Comparison of ENCODE assay signal across 24 cellular contexts in the genomic region with DNA sequence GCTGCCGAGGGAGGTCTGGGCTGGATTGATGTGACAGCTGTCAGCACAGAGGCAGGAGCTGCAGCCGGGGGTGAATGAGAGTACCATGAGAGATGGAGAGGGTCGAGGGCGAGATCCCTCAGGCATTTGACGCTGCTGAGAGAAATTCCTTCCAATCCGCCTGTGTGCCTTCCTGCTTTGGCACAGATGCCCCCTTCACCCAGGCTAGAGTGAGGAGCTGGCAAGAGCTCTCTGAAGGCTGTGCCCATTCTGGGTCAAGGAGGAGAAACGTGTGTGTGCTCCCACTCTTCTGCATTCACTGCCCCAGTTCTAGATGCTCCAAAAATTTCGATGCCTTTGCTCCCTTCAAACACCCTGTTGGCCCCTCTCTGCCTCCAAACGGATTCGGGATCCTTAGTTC. TPM values are rescaled to one million over a fixed set of nuclear protein-coding genes. Genes with fewer than 3 reads are reported as not detected.
A peak's percentile ranks its signal among the peaks of the same experiment; 100 is the strongest.
DNase-seq lines count a peak whose midpoint lies in the region; ATAC-seq, FAIRE-seq and TF ChIP-seq lines count a peak whose summit lies in the region.
"Had no signal": no experiment of that assay in that cellular context is flagged by ENCODE, and none has a peak within 500 bp of the region (broad histone marks: within the 10 kb centered on the region; RNA-seq: fewer than 3 reads in every experiment).

No MANE protein-coding gene starts in this region.

- intact Hi-C loops in thyroid gland (cut with DNase I), result no loop called here

- H3K4ac ChIP-seq in H1 (replicated peaks; ENCODE audit: insufficient read length, low read depth, low read length), result no peak overlapping the region
- no peak overlapping the region for H3K4ac ChIP-seq in neuronal stem cell (ENCODE audit: low read length)

- 0 out of 2 replicates have a peak overlapping the region, but pooled peaks have one; percentile 1 for H2BK20ac ChIP-seq in H1 (ENCODE audit: low read length)

- no peak for TF ChIP-seq RAD21 in H1 (IDR thresholded peaks at IDR 0.05 in 1 of 2, conservative IDR thresholded peaks at IDR 0.05 in 1 of 2; ENCODE audit: low read depth in 2 of 2, low read length in 2 of 2)

- H2AK5ac ChIP-seq in H1 (ENCODE audit: low read depth, low read length) (no peak overlapping the region), neuronal stem cell (ENCODE audit: low read depth, low read length) (no peak overlapping the region)

- H3K4me2 ChIP-seq in H1 (ENCODE audit: insufficient read depth in 1 of 2, low read depth in 2 of 2, low read length in 2 of 2) (peak overlapping the region in 1 of 2 experiments; percentile 43; a peak in 1 of 4 replicates), neuronal stem cell (ENCODE audit: insufficient read depth, low read length, poor library complexity, severe bottlenecking) (no peak overlapping the region)

- H3K79me1 ChIP-seq in H1 (ENCODE audit: low read depth, low read length), result no peaks in the 10 kb centered on the region
- H3K79me1 ChIP-seq in neuronal stem cell (ENCODE audit: low read depth, low read length), result peaks cover 1% of the 10 kb centered on the region

- no peak overlapping the region for H4K91ac ChIP-seq in H1 (replicated peaks; ENCODE audit: insufficient read length, low read length)
- H4K91ac ChIP-seq in neuronal stem cell (ENCODE audit: low read depth, low read length, poor library complexity), result no peak overlapping the region

- POLR2A ChIA-PET in RWPE1 (lab: Yijun Ruan, JAX; ENCODE audit: low non-redundant PET) (interaction anchor here (0.6 to 1.1 kb wide), 2 partner anchors 9 to 54 kb away, joined by 3 read pairs; no protein-coding TSS in a partner anchor), H1 (lab: Charles Lee; ENCODE audit: partially characterized antibody) (interaction anchor here (0.6 to 3.0 kb wide), 6 partner anchors 24 to 272 kb away, joined by 3 to 12 read pairs (median 4); partner anchors contain the start of gene ATP6V0B)

- H3K23me2 ChIP-seq in H1 (ENCODE audit: low read depth, low read length), result peaks cover 6% of the 10 kb centered on the region; the same call in 1 of the 2 replicates

- H3K79me2 ChIP-seq in H1 (ENCODE audit: control insufficient read depth in 1 of 2, insufficient read depth in 2 of 2, low read length in 2 of 2), result no peaks in the 10 kb centered on the region

- H3K27me3 ChIP-seq in H1 (replicated peaks in 1 of 4; ENCODE audit: control insufficient read depth in 3 of 4, extremely low read depth in 1 of 4, insufficient read depth in 3 of 4, low read length in 3 of 4) (no peaks in the 10 kb centered on the region; a peak in 1 of 7 replicates), neuronal stem cell (ENCODE audit: control insufficient read depth in 3 of 3, insufficient read depth in 3 of 3, low read depth in 1 of 3, low read length in 3 of 3) (peaks cover 0 to 14% (median 14%) of the 10 kb centered on the region in 3 experiments), thyroid gland (no peaks in the 10 kb centered on the region)

- FAIRE-seq in H1 (lab: Jason Lieb, UNC), result no peak
- FAIRE-seq: A549, GM12878, HepG2 had no signal

- H4K5ac ChIP-seq in H1 (ENCODE audit: insufficient read length, low read depth, low read length), result no peak overlapping the region

- CTCF ChIA-PET in RWPE1 (lab: Yijun Ruan, JAX) (interaction anchor here (1.1 kb wide), 1 partner anchor 32 kb away, joined by 3 read pairs; no protein-coding TSS in a partner anchor), H1 (lab: Charles Lee; ENCODE audit: partially characterized antibody) (interaction anchor here (0.7 to 18.6 kb wide), 12 partner anchors 9 to 170 kb away, joined by 3 to 618 read pairs (median 6); partner anchors contain the start of gene ATP6V0B)

- H2BK15ac ChIP-seq in H1 (ENCODE audit: low read length) (no peak overlapping the region), neuronal stem cell (ENCODE audit: low read length) (no peak overlapping the region)

- peak overlapping the region; percentile 96 for H3K27ac ChIP-seq in RWPE1
- H3K27ac ChIP-seq in H1 (ENCODE audit: low read depth, low read length), result no peak overlapping the region
- no peak overlapping the region for H3K27ac ChIP-seq in neuronal stem cell (replicated peaks; ENCODE audit: low read length)
- H3K27ac ChIP-seq in temporal lobe (ENCODE audit: low read depth, low read length), result peak overlapping the region; percentile 13
- H3K27ac ChIP-seq in thyroid gland, result no peak overlapping the region

- H2BK12ac ChIP-seq in H1 (ENCODE audit: low read depth, low read length) (no peak overlapping the region), neuronal stem cell (ENCODE audit: low read length) (no peak overlapping the region)

- H3K56ac ChIP-seq in H1 (replicated peaks; ENCODE audit: insufficient read length, low read depth, low read length), result no peak overlapping the region

- H3K14ac ChIP-seq in H1 (ENCODE audit: insufficient read length), result no peak overlapping the region
- H3K14ac ChIP-seq in neuronal stem cell (ENCODE audit: low read length), result no peak overlapping the region

- H3K23ac ChIP-seq in H1 (ENCODE audit: insufficient read length), result no peak overlapping the region
- H3K23ac ChIP-seq in neuronal stem cell (ENCODE audit: low read depth, low read length, poor library complexity), result no peak overlapping the region

- H2BK120ac ChIP-seq in H1 (replicated peaks; ENCODE audit: low read depth, low read length) (no peak overlapping the region), neuronal stem cell (ENCODE audit: low read depth, low read length) (no peak overlapping the region)

- ATAC-seq in GM21526 (IDR thresholded peaks at IDR 0.05; ENCODE audit: low FRiP score, unreplicated experiment) (no peak), GM21619 (IDR thresholded peaks at IDR 0.05; ENCODE audit: unreplicated experiment) (no peak)
- ATAC-seq: A549; CD8-positive, alpha-beta T cell; GM12878; HepG2; PC-3 had no signal

- TF ChIP-seq CTCF in RWPE1 (conservative IDR thresholded peaks at IDR 0.05; ENCODE audit: low read depth) (no peak), H1 (IDR thresholded peaks at IDR 0.05; ENCODE audit: control extremely low read depth in 1 of 3, insufficient read depth in 1 of 3, low read depth in 1 of 3, low read length in 3 of 3) (no peak), thyroid gland (IDR thresholded peaks at IDR 0.05) (no peak)

- H3K9ac ChIP-seq in H1 (replicated peaks in 1 of 4; ENCODE audit: extremely low read depth in 1 of 4, low read depth in 3 of 4, low read length in 3 of 4), result no peak overlapping the region
- H3K9ac ChIP-seq in neuronal stem cell (ENCODE audit: low read depth, low read length, poor library complexity), result peak overlapping the region; percentile 22

- H4K8ac ChIP-seq in H1 (ENCODE audit: extremely low read depth, insufficient read depth, low read length) (no peak overlapping the region), neuronal stem cell (ENCODE audit: low read depth, low read length) (no peak overlapping the region)

- H3K9me3 ChIP-seq in H1 (ENCODE audit: insufficient read depth in 2 of 2, low read depth in 1 of 2, low read length in 1 of 2), result no peaks in the 10 kb centered on the region
- H3K9me3 ChIP-seq in neuronal stem cell (replicated peaks in 1 of 2; ENCODE audit: control insufficient read depth in 2 of 2, insufficient read depth in 1 of 2, low read depth in 1 of 2, low read length in 2 of 2), result no peaks in the 10 kb centered on the region
- no peaks in the 10 kb centered on the region for H3K9me3 ChIP-seq in thyroid gland
- H3K9me3 ChIP-seq: A549, Caco-2 had no signal

- TF ChIP-seq EP300 in H1 (IDR thresholded peaks at IDR 0.05; ENCODE audit: borderline replicate concordance in 1 of 2, low read depth in 2 of 2, low read length in 2 of 2), result no peak

- peaks cover 7 to 8% of the 10 kb centered on the region in 2 experiments for H4K20me1 ChIP-seq in H1 (replicated peaks in 1 of 2; ENCODE audit: control insufficient read depth in 1 of 2, insufficient read depth in 2 of 2, low read length in 2 of 2)

- no peak overlapping the region for H3K18ac ChIP-seq in H1 (ENCODE audit: extremely low read depth, low read length)
- no peak overlapping the region for H3K18ac ChIP-seq in neuronal stem cell (ENCODE audit: low read length)

- H2BK5ac ChIP-seq in H1 (ENCODE audit: low read depth, low read length) (peak overlapping the region; percentile 3; the same call in 1 of the 2 replicates), neuronal stem cell (ENCODE audit: low read length) (no peak overlapping the region)

- H3K36me3 ChIP-seq in H1 (ENCODE audit: control insufficient read depth in 2 of 4, insufficient read depth in 4 of 4, low read length in 3 of 4) (no peaks in the 10 kb centered on the region; a peak in 1 of 8 replicates), neuronal stem cell (replicated peaks in 1 of 2; ENCODE audit: control insufficient read depth in 2 of 2, insufficient read depth in 2 of 2, low read length in 2 of 2) (no peaks in the 10 kb centered on the region), thyroid gland (no peaks in the 10 kb centered on the region)

- H2AFZ ChIP-seq in H1 (ENCODE audit: low read length) (no peak overlapping the region), neuronal stem cell (ENCODE audit: low read length) (no peak overlapping the region)

- WGBS in H1 (ENCODE audit: extremely low coverage in 1 of 2, insufficient coverage in 1 of 2, insufficient read length in 1 of 2, insufficient replicate concordance in 2 of 2, low coverage in 1 of 2, low lambda C conversion rate in 2 of 2, missing lambda C conversion rate in 1 of 2), 2 experiments, result 81% methylated on average over 8 of the region's 10 CpGs; no CpG with 5 or more reads in 1 of the 2 experiments
- WGBS in neuronal stem cell (ENCODE audit: extremely low coverage in 2 of 2, insufficient read length in 2 of 2, insufficient replicate concordance in 1 of 2), 2 donors, result no CpG with 5 or more reads among the region's 10 CpGs
- 88 to 90% methylated on average over 10 of the region's 10 CpGs for WGBS in thyroid gland, 2 donors

- no peak for TF ChIP-seq POLR2A in H1 (IDR thresholded peaks at IDR 0.05; ENCODE audit: control extremely low read depth in 1 of 2, low read depth in 2 of 2, low read length in 2 of 2)
- no peak for TF ChIP-seq POLR2A in thyroid gland (IDR thresholded peaks at IDR 0.05)

- H3K4me1 ChIP-seq in H1 (replicated peaks in 1 of 4; ENCODE audit: control insufficient read depth in 3 of 4, insufficient read depth in 4 of 4, low read length in 3 of 4) (peaks cover 13 to 40% (median 26%) of the 10 kb centered on the region in 4 experiments), neuronal stem cell (ENCODE audit: control insufficient read depth in 2 of 2, insufficient read depth in 1 of 2, low read depth in 1 of 2, low read length in 2 of 2) (peaks cover 8 to 19% of the 10 kb centered on the region in 2 donors), thyroid gland (peaks cover 5 to 31% of the 10 kb centered on the region in 2 donors)

- no peak for DNase-seq in RWPE1 (ENCODE audit: low spot score)
- no peak for DNase-seq in H1 (ENCODE audit: low read depth in 1 of 2, low spot score in 2 of 2)
- DNase-seq in neuronal stem cell (ENCODE audit: low spot score), result no peak
- DNase-seq in thyroid gland, result no peak
- no peak for DNase-seq in activated gamma-delta T cell (lab: John Stamatoyannopoulos, UW)
- DNase-seq: Caco-2; CD8-positive, alpha-beta T cell; GDM1; H7; Karpas-422; NCI-H1092; NCI-H1436; NCI-H187 treated with DMSO at 0.1 percent for 48 hours; NCI-H524 treated with DMSO at 0.1 percent for 48 hours; NCI-H774; PC-3; SHP77 had no signal

- H3K4me3 ChIP-seq in H1 (ENCODE audit: extremely low read depth in 1 of 4, insufficient read depth in 2 of 4, low read depth in 3 of 4, low read length in 4 of 4) (no peak overlapping the region), neuronal stem cell (ENCODE audit: low read length in 2 of 2) (no peak overlapping the region), thyroid gland (replicated peaks in 1 of 3) (no peak overlapping the region)
- H3K4me3 ChIP-seq: A549, GM12878 had no signal

RNA-seq across cellular contexts. Expression of gene ARTN, which starts 4.8 kb away (rescaled TPM):
- total RNA-seq in H1 (2021; fragmentation: NEBNext Ultra II Directional; extraction: Animal tissue kit (Norgen Biotek cat#: 25700)), result 22.7 and 23.3 TPM in 2 replicates
- 13.5 and 17.4 TPM in 2 replicates for polyA plus RNA-seq in H1 (2011; rRNA removed)
- 17.3 TPM for polyA plus RNA-seq in H1 (2011; cell fraction: cytosol; rRNA removed)
- 51.9 TPM for polyA plus RNA-seq in H1 (2011; cell fraction: nucleus; rRNA removed)
- polyA plus RNA-seq in H1 (2012, experiment 1 of 2), result 9.2 to 17.1 TPM (median 15.6 TPM) in 4 replicates
- 7.0 TPM for polyA plus RNA-seq in H1 (2012, experiment 2 of 2)
- 19.3 TPM for polyA plus RNA-seq in H1 (2013, experiment 1 of 2)
- polyA plus RNA-seq in H1 (2013, experiment 2 of 2), result 19.6 TPM
- 2.1 and 5.6 TPM in 2 replicates for polyA minus RNA-seq in H1 (2011; rRNA and poly(A)+ RNA removed)
- 13.7 TPM for polyA minus RNA-seq in H1 (2011; cell fraction: cytosol; rRNA and poly(A)+ RNA removed)
- polyA minus RNA-seq in H1 (2011; cell fraction: nucleus; rRNA and poly(A)+ RNA removed), result 21.4 TPM
- polyA plus RNA-seq in neuronal stem cell (2013, experiment 1 of 2), result 2.7 TPM
- 2.4 TPM for polyA plus RNA-seq in neuronal stem cell (2013, experiment 2 of 2)
- total RNA-seq in temporal lobe, result 0.49 TPM
- 1 to 10 TPM in 2 of 4 donors, under 1 TPM in 2; 0.40 to 2.0 (median 0.80) TPM for total RNA-seq in thyroid gland
- total RNA-seq: Caco-2, SK-MEL-5 had no signal

RNA-seq across cellular contexts. Expression of gene IPO13, which starts 8.4 kb away (rescaled TPM):
- total RNA-seq in H1 (2021; fragmentation: NEBNext Ultra II Directional; extraction: Animal tissue kit (Norgen Biotek cat#: 25700)), result 20.7 and 23.0 TPM in 2 replicates
- 27.0 and 29.4 TPM in 2 replicates for polyA plus RNA-seq in H1 (2011; rRNA removed)
- 21.9 TPM for polyA plus RNA-seq in H1 (2011; cell fraction: cytosol; rRNA removed)
- polyA plus RNA-seq in H1 (2011; cell fraction: nucleus; rRNA removed), result 39.3 TPM
- 17.0 to 24.3 TPM (median 21.8 TPM) in 4 replicates for polyA plus RNA-seq in H1 (2012, experiment 1 of 2)
- polyA plus RNA-seq in H1 (2012, experiment 2 of 2), result 28.0 TPM
- 10.8 TPM for polyA plus RNA-seq in H1 (2013, experiment 1 of 2)
- 10.3 TPM for polyA plus RNA-seq in H1 (2013, experiment 2 of 2)
- polyA minus RNA-seq in H1 (2011; rRNA and poly(A)+ RNA removed), result 47.8 and 49.9 TPM in 2 replicates
- polyA minus RNA-seq in H1 (2011; cell fraction: cytosol; rRNA and poly(A)+ RNA removed), result 19.0 TPM
- polyA minus RNA-seq in H1 (2011; cell fraction: nucleus; rRNA and poly(A)+ RNA removed), result 22.4 TPM
- 9.3 TPM for polyA plus RNA-seq in neuronal stem cell (2013, experiment 1 of 2)
- polyA plus RNA-seq in neuronal stem cell (2013, experiment 2 of 2), result 9.1 TPM
- total RNA-seq in temporal lobe (14.0 TPM), thyroid gland (10 to 100 TPM; 21.1 to 48.1 (median 42.0) TPM)

RNA-seq across cellular contexts. Expression of gene DPH2, which starts 31.4 kb away (rescaled TPM):
- 64.9 and 65.3 TPM in 2 replicates for total RNA-seq in H1 (2021; fragmentation: NEBNext Ultra II Directional; extraction: Animal tissue kit (Norgen Biotek cat#: 25700))
- 92.1 and 163 TPM in 2 replicates for polyA plus RNA-seq in H1 (2011; rRNA removed)
- polyA plus RNA-seq in H1 (2011; cell fraction: cytosol; rRNA removed), result 86.7 TPM
- polyA plus RNA-seq in H1 (2011; cell fraction: nucleus; rRNA removed), result 239 TPM
- 43.5 to 63.1 TPM (median 52.3 TPM) in 4 replicates for polyA plus RNA-seq in H1 (2012, experiment 1 of 2)
- polyA plus RNA-seq in H1 (2012, experiment 2 of 2), result 81.4 TPM
- 39.0 TPM for polyA plus RNA-seq in H1 (2013, experiment 1 of 2)
- 35.0 TPM for polyA plus RNA-seq in H1 (2013, experiment 2 of 2)
- polyA minus RNA-seq in H1 (2011; rRNA and poly(A)+ RNA removed), result 74.9 and 79.0 TPM in 2 replicates
- polyA minus RNA-seq in H1 (2011; cell fraction: cytosol; rRNA and poly(A)+ RNA removed), result 53.3 TPM
- polyA minus RNA-seq in H1 (2011; cell fraction: nucleus; rRNA and poly(A)+ RNA removed), result 78.0 TPM
- 11.1 TPM for polyA plus RNA-seq in neuronal stem cell (2013, experiment 1 of 2)
- polyA plus RNA-seq in neuronal stem cell (2013, experiment 2 of 2), result 11.6 TPM
- 12.3 TPM for total RNA-seq in temporal lobe
- total RNA-seq in thyroid gland, result 10 to 100 TPM; 13.4 to 26.7 (median 22.3) TPM

RNA-seq across cellular contexts. Expression of gene ATP6V0B, which starts 36.4 kb away (rescaled TPM):
- total RNA-seq in H1 (2021; fragmentation: NEBNext Ultra II Directional; extraction: Animal tissue kit (Norgen Biotek cat#: 25700)), result 105 and 106 TPM in 2 replicates
- polyA plus RNA-seq in H1 (2011; rRNA removed), result 302 and 308 TPM in 2 replicates
- polyA plus RNA-seq in H1 (2011; cell fraction: cytosol; rRNA removed), result 184 TPM
- 229 TPM for polyA plus RNA-seq in H1 (2011; cell fraction: nucleus; rRNA removed)
- 67.6 to 121 TPM (median 110 TPM) in 4 replicates for polyA plus RNA-seq in H1 (2012, experiment 1 of 2)
- 213 TPM for polyA plus RNA-seq in H1 (2012, experiment 2 of 2)
- 82.5 TPM for polyA plus RNA-seq in H1 (2013, experiment 1 of 2)
- polyA plus RNA-seq in H1 (2013, experiment 2 of 2), result 103 TPM
- 81.0 and 107 TPM in 2 replicates for polyA minus RNA-seq in H1 (2011; rRNA and poly(A)+ RNA removed)
- 56.4 TPM for polyA minus RNA-seq in H1 (2011; cell fraction: cytosol; rRNA and poly(A)+ RNA removed)
- polyA minus RNA-seq in H1 (2011; cell fraction: nucleus; rRNA and poly(A)+ RNA removed), result 57.2 TPM
- 44.2 TPM for polyA plus RNA-seq in neuronal stem cell (2013, experiment 1 of 2)
- polyA plus RNA-seq in neuronal stem cell (2013, experiment 2 of 2), result 41.9 TPM
- 102 TPM for total RNA-seq in temporal lobe
- 100 to 1,000 TPM; 128 to 302 (median 216) TPM for total RNA-seq in thyroid gland

RNA-seq across cellular contexts. Expression of gene B4GALT2, which starts 40.6 kb away (rescaled TPM):
- 56.5 and 60.6 TPM in 2 replicates for total RNA-seq in H1 (2021; fragmentation: NEBNext Ultra II Directional; extraction: Animal tissue kit (Norgen Biotek cat#: 25700))
- 121 and 152 TPM in 2 replicates for polyA plus RNA-seq in H1 (2011; rRNA removed)
- 73.9 TPM for polyA plus RNA-seq in H1 (2011; cell fraction: cytosol; rRNA removed)
- 116 TPM for polyA plus RNA-seq in H1 (2011; cell fraction: nucleus; rRNA removed)
- polyA plus RNA-seq in H1 (2012, experiment 1 of 2), result 39.4 to 75.9 TPM (median 64.3 TPM) in 4 replicates
- 69.9 TPM for polyA plus RNA-seq in H1 (2012, experiment 2 of 2)
- 41.5 TPM for polyA plus RNA-seq in H1 (2013, experiment 1 of 2)
- 41.4 TPM for polyA plus RNA-seq in H1 (2013, experiment 2 of 2)
- polyA minus RNA-seq in H1 (2011; rRNA and poly(A)+ RNA removed), result 37.6 and 38.8 TPM in 2 replicates
- 44.5 TPM for polyA minus RNA-seq in H1 (2011; cell fraction: cytosol; rRNA and poly(A)+ RNA removed)
- polyA minus RNA-seq in H1 (2011; cell fraction: nucleus; rRNA and poly(A)+ RNA removed), result 39.0 TPM
- 64.3 TPM for polyA plus RNA-seq in neuronal stem cell (2013, experiment 1 of 2)
- polyA plus RNA-seq in neuronal stem cell (2013, experiment 2 of 2), result 60.7 TPM
- total RNA-seq in temporal lobe (50.4 TPM), thyroid gland (10 to 100 TPM; 22.3 to 30.3 (median 24.7) TPM)

Comparison
In these comparisons a context has a peak if more than half of its experiments do, and no peak if none do; other contexts are left out.
1. H3K27ac ChIP-seq: peak in RWPE1 (single experiment) and temporal lobe (single experiment); none in H1 (single experiment), neuronal stem cell (single experiment) and thyroid gland (0 of 3).